In genomic region chr11:118953265-118953664, GRCh38 we compare ENCODE assay signal across 11 cellular contexts. TPM values are rescaled to one million over a fixed set of nuclear protein-coding genes. Genes with fewer than 3 reads are reported as not detected.
A peak's percentile ranks its signal among the peaks of the same experiment; 100 is the strongest.
DNase-seq lines count a peak whose midpoint lies in the region; ATAC-seq and TF ChIP-seq lines count a peak whose summit lies in the region.
"Had no signal": no experiment of that assay in that cellular context is flagged by ENCODE, and none has a peak within 500 bp of the region (broad histone marks: within the 10 kb centered on the region; RNA-seq: fewer than 3 reads in every experiment).

No MANE protein-coding gene starts in this region.

- H3K4me1 Mint-ChIP-seq in activated CD4-positive, alpha-beta T cell treated with anti-CD3 and anti-CD28 coated beads, Interleukin-2, amount 10 ng/mL, durations not matched to agents 7 days and 5 days: peaks cover 4% of the 10 kb centered on the region
- H3K4me1 Mint-ChIP-seq in mesothelial cell of epicardium: peaks cover 14% of the 10 kb centered on the region

- H3K4me3 Mint-ChIP-seq in activated CD4-positive, alpha-beta T cell treated with anti-CD3 and anti-CD28 coated beads, Interleukin-2, amount 10 ng/mL, durations not matched to agents 7 days and 5 days: no peak overlapping the region
- no peak overlapping the region for H3K4me3 Mint-ChIP-seq in mesothelial cell of epicardium
- H3K4me3 Mint-ChIP-seq: activated naive CD4-positive, alpha-beta T cell treated with anti-CD3 and anti-CD28 coated beads, Interleukin-2, amount 50 U/mL, for 24 hours had no signal

- peak; percentile 20 for DNase-seq in activated CD4-positive, alpha-beta T cell treated with anti-CD3 and anti-CD28 coated beads, Interleukin-2, amount 10 ng/mL, durations not matched to agents 7 days and 5 days
- no peak for DNase-seq in activated CD4-positive, alpha-beta T cell treated with anti-CD3 and anti-CD28 coated beads, Interleukin-2, amount 50 U/mL, for 1 hour
- DNase-seq in NCI-H69 (lab: John Stamatoyannopoulos, UW) (peak; percentile 89), epithelial cell of esophagus (ENCODE audit: low read depth) (peak; percentile 17), testis (peak; percentile 29), HUDEP-2 (lab: John Stamatoyannopoulos, UW; ENCODE audit: unreplicated experiment in 76 of 76) (no peak), mesothelial cell of epicardium (ENCODE audit: low spot score in 2 of 2, unreplicated experiment in 2 of 2) (no peak)
- DNase-seq: NK-92 treated with Interleukin-12 subunit alpha and Interleukin-12 subunit beta, amount 100 ng/mL, for 24 hours had no signal

- no peaks in the 10 kb centered on the region for H3K9me3 Mint-ChIP-seq in activated CD4-positive, alpha-beta T cell treated with anti-CD3 and anti-CD28 coated beads, Interleukin-2, amount 10 ng/mL, durations not matched to agents 7 days and 5 days
- H3K9me3 Mint-ChIP-seq in mesothelial cell of epicardium: no peaks in the 10 kb centered on the region
- H3K9me3 Mint-ChIP-seq: activated naive CD4-positive, alpha-beta T cell treated with anti-CD3 and anti-CD28 coated beads, Interleukin-2, amount 50 U/mL, for 24 hours had no signal

- H3K36me3 ChIP-seq in testis (ENCODE audit: low read depth, missing control alignments): no peaks in the 10 kb centered on the region

- TF ChIP-seq CTCF in epithelial cell of esophagus (IDR thresholded peaks at IDR 0.05; ENCODE audit: insufficient read depth, low read depth, low read length, missing control alignments): no peak
- TF ChIP-seq CTCF in testis (IDR thresholded peaks at IDR 0.05): no peak
- no peak for TF ChIP-seq CTCF in mesothelial cell of epicardium (IDR thresholded peaks at IDR 0.05; ENCODE audit: unreplicated experiment)

- no peak overlapping the region for H3K27ac Mint-ChIP-seq in activated CD4-positive, alpha-beta T cell treated with anti-CD3 and anti-CD28 coated beads, Interleukin-2, amount 10 ng/mL, durations not matched to agents 7 days and 5 days
- H3K27ac Mint-ChIP-seq in mesothelial cell of epicardium: no peak overlapping the region

- H3K4me3 ChIP-seq in epithelial cell of esophagus (ENCODE audit: low read length) (no peak overlapping the region), testis (no peak overlapping the region)
- H3K4me3 ChIP-seq: lung had no signal

- no peaks in the 10 kb centered on the region for H3K36me3 Mint-ChIP-seq in activated CD4-positive, alpha-beta T cell treated with anti-CD3 and anti-CD28 coated beads, Interleukin-2, amount 10 ng/mL, durations not matched to agents 7 days and 5 days (ENCODE audit: low read depth)
- no peaks in the 10 kb centered on the region for H3K36me3 Mint-ChIP-seq in mesothelial cell of epicardium
- H3K36me3 Mint-ChIP-seq: activated naive CD4-positive, alpha-beta T cell treated with anti-CD3 and anti-CD28 coated beads, Interleukin-2, amount 50 U/mL, for 24 hours had no signal

- no peaks in the 10 kb centered on the region for H3K27me3 ChIP-seq in testis

- TF ChIP-seq POLR2A in testis (IDR thresholded peaks at IDR 0.05): no peak

- POLR2A ChIA-PET in activated CD4-positive, alpha-beta T cell treated with anti-CD3 and anti-CD28 coated beads, Interleukin-2, amount 10 ng/mL, durations not matched to agents 7 days and 5 days (lab: Charles Lee): no interaction called here

- ATAC-seq in HG02571 (IDR thresholded peaks at IDR 0.05; ENCODE audit: unreplicated experiment): no peak

- 33 to 39% methylated on average over 6 of the region's 6 CpGs for WGBS in testis, 2 donors

- no peak overlapping the region for H3K27ac ChIP-seq in testis

- CTCF ChIA-PET in activated CD4-positive, alpha-beta T cell treated with anti-CD3 and anti-CD28 coated beads, Interleukin-2, amount 10 ng/mL, durations not matched to agents 7 days and 5 days (lab: Charles Lee): interaction anchor here (0.6 to 2.1 kb wide), 5 partner anchors 10 to 368 kb away, joined by 3 to 5 read pairs (median 4); no protein-coding TSS in a partner anchor

- H3K27me3 Mint-ChIP-seq in activated CD4-positive, alpha-beta T cell treated with anti-CD3 and anti-CD28 coated beads, Interleukin-2, amount 10 ng/mL, durations not matched to agents 7 days and 5 days: peaks cover 20% of the 10 kb centered on the region
- H3K27me3 Mint-ChIP-seq in mesothelial cell of epicardium (ENCODE audit: low read depth): peaks cover 22% of the 10 kb centered on the region
- H3K27me3 Mint-ChIP-seq: activated naive CD4-positive, alpha-beta T cell treated with anti-CD3 and anti-CD28 coated beads, Interleukin-2, amount 50 U/mL, for 24 hours had no signal

- no peaks in the 10 kb centered on the region for H3K9me3 ChIP-seq in testis

- H3K4me1 ChIP-seq in testis: no peaks in the 10 kb centered on the region

- intact Hi-C loops in testis (cut with DNase I; ENCODE audit: low total_unique reads): loop anchor here (10.0 kb wide), 1 partner anchor 268 kb away; no protein-coding TSS in a partner anchor

RNA-seq across cellular contexts. Expression of gene UPK2, which starts 2.8 kb away (rescaled TPM):
- under 1 TPM in 1 of 2 experiments, not detected in 1; 0.60 TPM for total RNA-seq in activated CD4-positive, alpha-beta T cell treated with anti-CD3 and anti-CD28 coated beads, Interleukin-2, amount 10 ng/mL, durations not matched to agents 7 days and 5 days
- total RNA-seq in testis (under 1 TPM in 1 of 2 donors, not detected in 1; 0.68 TPM), mesothelial cell of epicardium (2.2 to 3.0 TPM (median 2.7 TPM) in 3 replicates)
- 0.50 TPM for polyA plus RNA-seq in testis (ENCODE audit: insufficient read depth, low read depth, low replicate concordance)
- total RNA-seq: lung had no signal

RNA-seq across cellular contexts. Expression of gene FOXR1, which starts 18.3 kb away (rescaled TPM):
- total RNA-seq in activated CD4-positive, alpha-beta T cell treated with anti-CD3 and anti-CD28 coated beads, Interleukin-2, amount 10 ng/mL, durations not matched to agents 7 days and 5 days: not detected
- total RNA-seq in testis: 1 to 10 TPM; 5.0 to 8.9 TPM
- 7.3 TPM for polyA plus RNA-seq in testis (ENCODE audit: insufficient read depth, low read depth, low replicate concordance)
- not detected in 3 replicates for total RNA-seq in mesothelial cell of epicardium
- total RNA-seq: lung had no signal
- polyA plus RNA-seq: lung had no signal

RNA-seq across cellular contexts. Expression of gene BCL9L, which starts 27.5 kb away (rescaled TPM):
- 100 to 1,000 TPM; 103 to 109 TPM for total RNA-seq in activated CD4-positive, alpha-beta T cell treated with anti-CD3 and anti-CD28 coated beads, Interleukin-2, amount 10 ng/mL, durations not matched to agents 7 days and 5 days
- total RNA-seq in testis (10 to 100 TPM; 37.0 to 38.9 TPM), mesothelial cell of epicardium (88.6 to 92.4 TPM (median 91.7 TPM) in 3 replicates)
- 30.7 TPM for polyA plus RNA-seq in testis (ENCODE audit: insufficient read depth, low read depth, low replicate concordance)

RNA-seq across cellular contexts. Expression of gene CENATAC, which starts 44.7 kb away (rescaled TPM):
- 10 to 100 TPM; 40.4 to 47.2 TPM for total RNA-seq in activated CD4-positive, alpha-beta T cell treated with anti-CD3 and anti-CD28 coated beads, Interleukin-2, amount 10 ng/mL, durations not matched to agents 7 days and 5 days
- total RNA-seq in testis (10 to 100 TPM; 54.8 to 74.9 TPM), mesothelial cell of epicardium (65.7 to 69.1 TPM (median 66.3 TPM) in 3 replicates)
- polyA plus RNA-seq in testis (ENCODE audit: insufficient read depth, low read depth, low replicate concordance): 16.6 TPM

Comparison
In these comparisons a context has a peak if more than half of its experiments do, and no peak if none do; other contexts are left out.
1. DNase-seq: peak in activated CD4-positive, alpha-beta T cell treated with anti-CD3 and anti-CD28 coated beads, Interleukin-2, amount 10 ng/mL, durations not matched to agents 7 days and 5 days (single experiment), NCI-H69 (single experiment), epithelial cell of esophagus (single experiment) and testis (single experiment); none in activated CD4-positive, alpha-beta T cell treated with anti-CD3 and anti-CD28 coated beads, Interleukin-2, amount 50 U/mL, for 1 hour (single experiment), HUDEP-2 (0 of 76) and mesothelial cell of epicardium (0 of 2).